17 cellular contexts compared by ENCODE assay signal in the genomic region with DNA sequence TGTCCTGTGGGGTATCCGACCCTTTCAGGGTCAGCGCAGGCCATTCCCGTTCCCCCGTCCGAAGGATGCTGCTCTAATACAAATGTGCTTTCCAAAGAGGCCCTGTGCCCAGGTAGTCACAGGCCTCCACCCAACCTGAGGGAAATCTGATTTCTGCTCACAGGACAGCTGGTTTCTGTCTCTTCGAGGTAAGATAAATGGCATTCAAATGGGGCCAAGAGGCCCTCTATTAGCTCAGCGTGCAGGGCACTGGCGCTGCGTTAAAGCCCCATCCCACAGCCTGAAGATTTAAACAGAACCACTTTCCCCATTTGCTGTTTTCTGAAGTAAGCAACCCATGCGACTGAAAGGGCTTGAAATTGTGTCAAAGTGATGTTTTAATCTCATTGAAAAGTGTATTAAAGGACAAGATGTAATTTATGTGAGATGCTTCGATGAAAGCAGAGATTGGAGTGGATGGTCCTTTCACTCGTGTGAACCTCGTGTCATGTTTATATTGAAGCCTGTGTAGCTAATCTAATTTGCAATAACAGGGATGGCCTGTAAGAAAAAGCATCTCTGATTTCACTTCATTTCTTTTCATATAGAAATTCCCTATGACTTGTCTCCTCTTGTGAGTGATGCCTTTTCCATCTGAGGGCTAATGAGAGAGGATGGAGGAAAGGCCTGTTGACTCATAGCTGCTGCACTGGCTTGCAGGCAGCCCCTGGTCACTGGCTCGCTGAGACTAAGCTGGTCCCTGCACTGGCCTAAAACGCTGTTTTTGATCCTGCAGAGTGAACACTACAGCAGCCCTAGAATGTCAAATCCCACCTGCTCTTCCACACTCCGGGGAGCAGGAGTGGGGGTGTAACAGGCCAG. TPM values are rescaled to one million over a fixed set of nuclear protein-coding genes. Genes with fewer than 3 reads are reported as not detected.
DNase-seq lines count a peak whose midpoint lies in the region; ATAC-seq and TF ChIP-seq lines count a peak whose summit lies in the region.
"Had no signal": no experiment of that assay in that cellular context is flagged by ENCODE, and none has a peak within 500 bp of the region (broad histone marks: within the 10 kb centered on the region; RNA-seq: fewer than 3 reads in every experiment).

No MANE protein-coding gene starts in this region.

- peak overlapping the region; percentile 62 for H3K27ac ChIP-seq in neural cell (ENCODE audit: low read length)
- H3K27ac ChIP-seq: 22Rv1; BLaER1 treated with 17β-estradiol and CSF1 and Interleukin-3, amounts not matched to agents 10 nM and 100 nM; Peyer's patch had no signal

- H4K20me1 ChIP-seq in neural cell (ENCODE audit: insufficient read depth) = no peaks in the 10 kb centered on the region

- H3K4me2 ChIP-seq in neural cell (ENCODE audit: low read length) = no peak overlapping the region

- no peaks in the 10 kb centered on the region for H3K9me2 ChIP-seq in neural cell (ENCODE audit: insufficient read depth, low read length)

- TF ChIP-seq EP300 in neural cell (conservative IDR thresholded peaks at IDR 0.05; ENCODE audit: poor library complexity, severe bottlenecking) = no peak

- no peak for ATAC-seq in HG02884 (IDR thresholded peaks at IDR 0.05; ENCODE audit: unreplicated experiment)
- ATAC-seq: K562 had no signal

- peak; percentile 65 for DNase-seq in NCI-H1092 treated with DMSO at 0.1 percent for 48 hours (lab: John Stamatoyannopoulos, UW)
- DNase-seq in NCI-H1092 (lab: John Stamatoyannopoulos, UW) = no peak
- peak; percentile 31 for DNase-seq in DMS153 (lab: John Stamatoyannopoulos, UW)
- DNase-seq in NCI-H69 (lab: John Stamatoyannopoulos, UW) = peak; percentile 60
- no peak for DNase-seq in NCI-H2081 treated with DMSO at 0.1 percent for 48 hours (lab: John Stamatoyannopoulos, UW)
- no peak for DNase-seq in activated T-cell treated with anti-CD3 and anti-CD28 coated beads, Interleukin-2, amount 50 U/mL, for 1 hour
- DNase-seq: DMS53, NCI-H187, NCI-H226, NCI-H774, Peyer's patch, Right ventricle myocardium superior had no signal

- no peaks in the 10 kb centered on the region for H3F3A ChIP-seq in neural cell (ENCODE audit: insufficient read depth, low read length, poor library complexity, severe bottlenecking)

- no peak overlapping the region for H2AFZ ChIP-seq in neural cell (ENCODE audit: low read depth, low read length)

- peaks cover 71% of the 10 kb centered on the region for H3K79me2 ChIP-seq in neural cell (replicated peaks; ENCODE audit: insufficient read depth, low read length)

- peaks cover 89% of the 10 kb centered on the region for H3K27me3 ChIP-seq in neural cell (ENCODE audit: insufficient read depth, low read depth, low read length)

- no peaks in the 10 kb centered on the region for H3K36me3 ChIP-seq in neural cell (ENCODE audit: insufficient read depth, low read length)
- H3K36me3 ChIP-seq: BLaER1 treated with 17β-estradiol and CSF1 and Interleukin-3, amounts not matched to agents 10 nM and 100 nM; Peyer's patch had no signal

- peak overlapping the region; percentile 74 for H3K4me3 ChIP-seq in neural cell (ENCODE audit: low read length)
- H3K4me3 ChIP-seq: K562, Peyer's patch had no signal

- peak overlapping the region; percentile 76 for H3K9ac ChIP-seq in neural cell (ENCODE audit: low read length)
- H3K9ac ChIP-seq: BLaER1 treated with 17β-estradiol and CSF1 and Interleukin-3, amounts not matched to agents 10 nM and 100 nM had no signal

- no peak for TF ChIP-seq RAD21 in neural cell (conservative IDR thresholded peaks at IDR 0.05)

- no peak for TF ChIP-seq CTCF in neural cell (IDR thresholded peaks at IDR 0.05; ENCODE audit: poor library complexity, severe bottlenecking)

- H3K9me3 ChIP-seq in neural cell (ENCODE audit: low read length) = no peaks in the 10 kb centered on the region
- H3K9me3 ChIP-seq: Peyer's patch had no signal

TF ChIP-seq in neural cell, 6 proteins besides CTCF, POLR2A, EP300 and RAD21:
- TF ChIP-seq SMC3 (conservative IDR thresholded peaks at IDR 0.05; ENCODE audit: poor library complexity) (no peak), POLR2AphosphoS5 (IDR thresholded peaks at IDR 0.05) (peak; percentile 6)

RNA-seq across cellular contexts. Expression of a gene that starts 7.3 kb away (rescaled TPM):
- 13.2 and 18.5 TPM in 2 replicates for polyA plus RNA-seq in neural cell
- 19.5 and 21.8 TPM in 2 replicates for polyA minus RNA-seq in neural cell
- polyA plus RNA-seq: K562 had no signal

Comparison
In these comparisons a context has a peak if more than half of its experiments do, and no peak if none do; other contexts are left out.
1. DNase-seq: peak in NCI-H1092 treated with DMSO at 0.1 percent for 48 hours (single experiment), DMS153 (single experiment) and NCI-H69 (single experiment); none in NCI-H1092 (single experiment), NCI-H2081 treated with DMSO at 0.1 percent for 48 hours (single experiment) and activated T-cell treated with anti-CD3 and anti-CD28 coated beads, Interleukin-2, amount 50 U/mL, for 1 hour (single experiment).